2 cellular contexts compared by ENCODE assay signal in the genomic region with DNA sequence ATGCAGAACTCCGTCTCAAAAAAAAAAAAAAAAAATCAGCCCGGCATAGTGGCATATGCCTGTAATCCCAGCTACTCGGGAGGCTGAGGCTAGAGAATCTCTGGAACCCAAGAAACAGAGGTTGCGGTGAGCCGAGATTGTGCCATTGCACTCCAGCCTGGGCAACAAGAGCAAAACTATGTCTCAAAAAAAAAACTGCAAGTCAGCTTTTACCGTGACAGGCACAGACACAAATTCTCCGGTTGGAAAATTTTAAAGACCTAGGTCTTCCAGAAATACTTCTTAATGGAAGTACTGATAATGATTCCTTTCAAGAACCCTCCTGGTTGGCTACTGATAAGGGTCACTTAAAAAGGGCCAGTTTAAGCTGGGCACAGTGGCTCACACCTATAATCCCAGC.
A peak's percentile ranks its signal among the peaks of the same experiment; 100 is the strongest.
TF ChIP-seq lines count a peak whose summit lies in the region.

No MANE protein-coding gene starts in this region.

TF ChIP-seq in A549, 52 proteins besides CTCF, POLR2A, EP300 and RAD21:
- TF ChIP-seq MAFK (IDR thresholded peaks at IDR 0.05; ENCODE audit: partially characterized antibody) = peak; percentile 70
- no peak for TF ChIP-seq CBX8 (IDR thresholded peaks at IDR 0.05)

TF ChIP-seq in K562, 482 proteins besides CTCF, POLR2A, EP300 and RAD21:
- TF ChIP-seq C11orf30 (IDR thresholded peaks at IDR 0.05; ENCODE audit: low read depth) = peak; percentile 76; the same call in 1 of the 2 replicates
- TF ChIP-seq MAFG (tag; conservative IDR thresholded peaks at IDR 0.05) = peak; percentile 73
- TF ChIP-seq ZNF316 (IDR thresholded peaks at IDR 0.05) = peak; percentile 83
- TF ChIP-seq MAFF (IDR thresholded peaks at IDR 0.05; ENCODE audit: low read length) = peak; percentile 54
- TF ChIP-seq GATAD2B (IDR thresholded peaks at IDR 0.05; ENCODE audit: borderline replicate concordance) = no peak
